In the genomic region with DNA sequence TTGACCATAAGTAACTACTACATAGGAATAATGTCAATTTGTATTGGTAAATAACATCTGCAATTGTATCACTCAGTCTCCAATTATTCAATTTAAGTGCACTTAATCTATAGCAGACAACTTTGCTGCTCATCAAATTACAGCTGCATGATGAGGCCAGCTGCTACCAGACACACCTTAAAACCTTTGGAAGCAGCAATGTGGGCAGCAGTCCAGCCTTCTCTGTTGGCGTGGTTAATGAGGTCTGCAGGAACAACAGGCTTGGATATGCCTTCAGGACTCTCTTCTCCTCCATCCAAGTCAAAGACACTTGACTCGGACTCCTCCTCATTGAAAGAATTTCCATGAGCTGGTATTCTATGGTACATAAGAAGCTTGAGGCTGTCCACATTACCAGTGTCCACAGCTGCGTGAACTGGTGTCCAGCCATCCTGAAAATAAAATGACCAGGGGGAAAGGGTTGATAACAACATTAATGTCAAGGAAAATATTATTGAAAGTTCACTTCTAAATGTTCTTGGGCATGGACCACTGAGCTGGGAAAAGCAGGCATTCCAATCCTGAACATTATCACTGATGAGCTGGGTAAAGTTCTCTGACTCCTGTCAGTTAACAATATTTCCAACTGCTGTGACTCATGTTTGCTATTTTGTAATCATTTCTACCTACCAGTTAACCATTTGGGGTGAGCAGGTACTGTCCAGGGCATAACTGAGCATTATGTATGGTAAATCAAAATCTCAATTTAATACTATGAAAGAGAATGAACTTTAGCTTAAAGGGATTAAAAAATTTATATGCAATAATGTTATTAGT, we compare ENCODE assay signal across 21 cellular contexts.
DNase-seq lines count a peak whose midpoint lies in the region; ATAC-seq, FAIRE-seq and TF ChIP-seq lines count a peak whose summit lies in the region.
"Had no signal": no experiment of that assay in that cellular context is flagged by ENCODE, and none has a peak within 500 bp of the region (broad histone marks: within the 10 kb centered on the region; RNA-seq: fewer than 3 reads in every experiment).

No MANE protein-coding gene starts in this region.

- no peaks in the 10 kb centered on the region for H3K79me1 ChIP-seq in mesenchymal stem cell (replicated peaks; ENCODE audit: low read length, poor library complexity, severe bottlenecking)

- no peak overlapping the region for H2BK15ac ChIP-seq in mesenchymal stem cell (ENCODE audit: low read depth, poor library complexity, severe bottlenecking)

- no peak for FAIRE-seq in small intestine (lab: Jason Lieb, UNC)
- FAIRE-seq: A204.1, astrocyte, colon had no signal

- no peak overlapping the region for H3K23ac ChIP-seq in mesenchymal stem cell (ENCODE audit: low read length in 2 of 2)

- H2BK12ac ChIP-seq in mesenchymal stem cell (ENCODE audit: low read length in 2 of 2): no peak overlapping the region

- CTCF ChIA-PET in WTC11 (lab: Charles Lee): no interaction called here

- no peaks in the 10 kb centered on the region for H3K27me3 Mint-ChIP-seq in WTC11 (ENCODE audit: low read depth)
- H3K27me3 Mint-ChIP-seq: activated naive CD4-positive, alpha-beta T cell treated with anti-CD3 and anti-CD28 coated beads, Interleukin-2, amount 10 ng/mL, durations not matched to agents 7 days and 5 days; stimulated activated naive B cell treated with anti-CD40 and anti-IgM and Interleukin-4, amounts not matched to agents 10 μg/mL and 1 μg/mL and 100 μg/mL, for 72 hours had no signal

- H4K91ac ChIP-seq in mesenchymal stem cell (ENCODE audit: low read length): no peak overlapping the region

- peaks cover 12% of the 10 kb centered on the region; the same call in 1 of the 2 replicates for H3K4me1 Mint-ChIP-seq in WTC11
- H3K4me1 Mint-ChIP-seq: activated naive CD4-positive, alpha-beta T cell treated with anti-CD3 and anti-CD28 coated beads, Interleukin-2, amount 10 ng/mL, durations not matched to agents 7 days and 5 days had no signal

- no peaks in the 10 kb centered on the region for H3K9me3 Mint-ChIP-seq in WTC11
- H3K9me3 Mint-ChIP-seq: activated naive CD4-positive, alpha-beta T cell treated with anti-CD3 and anti-CD28 coated beads, Interleukin-2, amount 10 ng/mL, durations not matched to agents 7 days and 5 days; stimulated activated naive B cell treated with anti-CD40 and anti-IgM and Interleukin-4, amounts not matched to agents 10 μg/mL and 1 μg/mL and 100 μg/mL, for 72 hours had no signal

- H3K36me3 Mint-ChIP-seq in WTC11: peaks cover 25% of the 10 kb centered on the region
- H3K36me3 Mint-ChIP-seq: activated naive CD4-positive, alpha-beta T cell treated with anti-CD3 and anti-CD28 coated beads, Interleukin-2, amount 10 ng/mL, durations not matched to agents 7 days and 5 days; stimulated activated naive B cell treated with anti-CD40 and anti-IgM and Interleukin-4, amounts not matched to agents 10 μg/mL and 1 μg/mL and 100 μg/mL, for 72 hours had no signal

- H2BK5ac ChIP-seq in mesenchymal stem cell (ENCODE audit: low read depth, low read length, poor library complexity, severe bottlenecking): no peak overlapping the region

- no peak overlapping the region for H3K4me3 Mint-ChIP-seq in WTC11
- H3K4me3 Mint-ChIP-seq: activated naive CD4-positive, alpha-beta T cell treated with anti-CD3 and anti-CD28 coated beads, Interleukin-2, amount 10 ng/mL, durations not matched to agents 7 days and 5 days; stimulated activated naive B cell treated with anti-CD40 and anti-IgM and Interleukin-4, amounts not matched to agents 10 μg/mL and 1 μg/mL and 100 μg/mL, for 72 hours had no signal

- H3K4me1 ChIP-seq in small intestine (ENCODE audit: control insufficient read depth in 2 of 2, insufficient read depth in 1 of 2, low read depth in 1 of 2, low read length in 1 of 2) (peaks cover 0 to 2% of the 10 kb centered on the region in 2 donors), mesenchymal stem cell (ENCODE audit: control insufficient read depth, insufficient read depth, low read depth, low read length) (peaks cover 6% of the 10 kb centered on the region)

- ATAC-seq in WTC11 (no peak), GM21360 (IDR thresholded peaks at IDR 0.05; ENCODE audit: unreplicated experiment) (no peak)
- ATAC-seq: left cardiac atrium; stimulated activated naive B cell treated with anti-CD40 and anti-IgM and Interleukin-4, amounts not matched to agents 10 μg/mL and 1 μg/mL and 100 μg/mL, for 72 hours had no signal

- no peak overlapping the region for H3K27ac Mint-ChIP-seq in WTC11
- H3K27ac Mint-ChIP-seq: activated naive CD4-positive, alpha-beta T cell treated with anti-CD3 and anti-CD28 coated beads, Interleukin-2, amount 10 ng/mL, durations not matched to agents 7 days and 5 days; stimulated activated naive B cell treated with anti-CD40 and anti-IgM and Interleukin-4, amounts not matched to agents 10 μg/mL and 1 μg/mL and 100 μg/mL, for 72 hours had no signal

- H3K4me3 ChIP-seq in epithelial cell of proximal tubule (ENCODE audit: low read depth, low read length): no peak overlapping the region
- no peak overlapping the region for H3K4me3 ChIP-seq in small intestine (ENCODE audit: low read depth in 1 of 2, low read length in 2 of 2)
- H3K4me3 ChIP-seq in mesenchymal stem cell (ENCODE audit: insufficient read depth in 1 of 2, low read depth in 1 of 2, low read length in 2 of 2): no peak overlapping the region

- POLR2A ChIA-PET in WTC11 (lab: Charles Lee): no interaction called here

- H3K36me3 ChIP-seq in small intestine (ENCODE audit: control insufficient read depth in 2 of 2, insufficient read depth in 2 of 2, low read length in 2 of 2) (no peaks in the 10 kb centered on the region), mesenchymal stem cell (ENCODE audit: control insufficient read depth in 1 of 2, insufficient read depth in 2 of 2, low read depth in 1 of 2, low read length in 2 of 2) (no peaks in the 10 kb centered on the region)

- no peaks in the 10 kb centered on the region for H3K27me3 ChIP-seq in small intestine (ENCODE audit: control insufficient read depth in 2 of 2, insufficient read depth in 2 of 2, low read length in 2 of 2)
- no peaks in the 10 kb centered on the region for H3K27me3 ChIP-seq in mesenchymal stem cell (ENCODE audit: control insufficient read depth in 1 of 2, insufficient read depth in 1 of 2, low read length in 2 of 2)

- no peak overlapping the region for H2AK5ac ChIP-seq in mesenchymal stem cell (ENCODE audit: low read length, severe bottlenecking)

- DNase-seq in NCI-H345 (lab: John Stamatoyannopoulos, UW) (peak; percentile 26), NCI-H345 treated with DMSO at 0.1 percent for 48 hours (lab: John Stamatoyannopoulos, UW; ENCODE audit: unreplicated experiment) (no peak), NCI-H69 (lab: John Stamatoyannopoulos, UW) (peak; percentile 82), epithelial cell of proximal tubule (ENCODE audit: low read depth) (peak; percentile 93), small intestine (peak; percentile 71), WTC11 (ENCODE audit: low spot score) (no peak), mesenchymal stem cell (no peak)
- DNase-seq: activated naive CD4-positive, alpha-beta T cell treated with anti-CD3 and anti-CD28 coated beads, Interleukin-2, amount 10 ng/mL, durations not matched to agents 7 days and 5 days; activated T-cell treated with anti-CD3 and anti-CD28 coated beads for 4 hours; DND-41; GOT3; left cardiac atrium; MM.1S; NCI-H2107; NK-92 treated with Interleukin-12 subunit alpha and Interleukin-12 subunit beta, amount 100 ng/mL, for 24 hours; stimulated activated naive B cell treated with anti-CD40 and anti-IgM and Interleukin-4, amounts not matched to agents 10 μg/mL and 1 μg/mL and 100 μg/mL, for 72 hours had no signal

- no peak overlapping the region for H3K9ac ChIP-seq in mesenchymal stem cell (ENCODE audit: low read length)

- no peak overlapping the region for H3K27ac ChIP-seq in small intestine (ENCODE audit: low read depth in 1 of 2, low read length in 1 of 2)
- H3K27ac ChIP-seq in mesenchymal stem cell (ENCODE audit: low read length, poor library complexity, severe bottlenecking): no peak overlapping the region
- H3K27ac ChIP-seq: C4-2B had no signal

- 54 to 78% (median 61%) methylated on average over 3 of the region's 3 CpGs for WGBS in small intestine, 3 donors
- WGBS in mesenchymal stem cell: 95% methylated on average over 3 of the region's 3 CpGs

- no peak overlapping the region for H3K4me2 ChIP-seq in mesenchymal stem cell (ENCODE audit: low read length, poor library complexity, severe bottlenecking)

- no peak overlapping the region for H2AFZ ChIP-seq in mesenchymal stem cell (ENCODE audit: low read depth, low read length)

- no peak overlapping the region for H2BK120ac ChIP-seq in mesenchymal stem cell (ENCODE audit: low read depth, low read length)

- H3K14ac ChIP-seq in mesenchymal stem cell (ENCODE audit: low read length in 2 of 2): no peak overlapping the region

- no peak overlapping the region for H3K18ac ChIP-seq in mesenchymal stem cell (ENCODE audit: low read depth in 1 of 2, low read length in 2 of 2)

- TF ChIP-seq CTCF in epithelial cell of proximal tubule (conservative IDR thresholded peaks at IDR 0.05; ENCODE audit: low read depth, low read length) (no peak), WTC11 (IDR thresholded peaks at IDR 0.05) (no peak)

- H3K9me3 ChIP-seq in small intestine (ENCODE audit: control insufficient read depth, low read depth): no peaks in the 10 kb centered on the region
- no peaks in the 10 kb centered on the region for H3K9me3 ChIP-seq in mesenchymal stem cell (ENCODE audit: control insufficient read depth, low read length)

- no peak overlapping the region for H3K4ac ChIP-seq in mesenchymal stem cell (ENCODE audit: low read depth in 1 of 2, low read length in 2 of 2)

- H4K8ac ChIP-seq in mesenchymal stem cell (ENCODE audit: low read length): no peak overlapping the region

TF ChIP-seq in WTC11, 78 proteins besides CTCF, POLR2A, EP300 and RAD21 (continues in another document):
- TF ChIP-seq, protein P1, sequence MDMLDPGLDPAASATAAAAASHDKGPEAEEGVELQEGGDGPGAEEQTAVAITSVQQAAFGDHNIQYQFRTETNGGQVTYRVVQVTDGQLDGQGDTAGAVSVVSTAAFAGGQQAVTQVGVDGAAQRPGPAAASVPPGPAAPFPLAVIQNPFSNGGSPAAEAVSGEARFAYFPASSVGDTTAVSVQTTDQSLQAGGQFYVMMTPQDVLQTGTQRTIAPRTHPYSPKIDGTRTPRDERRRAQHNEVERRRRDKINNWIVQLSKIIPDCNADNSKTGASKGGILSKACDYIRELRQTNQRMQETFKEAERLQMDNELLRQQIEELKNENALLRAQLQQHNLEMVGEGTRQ (CRISPR knock-in tag; IDR thresholded peaks at IDR 0.05): no peak
- TF ChIP-seq FOXK1 (CRISPR knock-in tag; IDR thresholded peaks at IDR 0.05): no peak

Comparison
In these comparisons a context has a peak if more than half of its experiments do, and no peak if none do; other contexts are left out.
1. DNase-seq: peak in NCI-H345 (single experiment), NCI-H69 (single experiment), epithelial cell of proximal tubule (single experiment) and small intestine (single experiment); none in NCI-H345 treated with DMSO at 0.1 percent for 48 hours (single experiment), WTC11 (single experiment) and mesenchymal stem cell (single experiment).